ENCODE assay signal across 16 cellular contexts in genomic region chr7:147197006-147197405, GRCh38.
DNase-seq lines count a peak whose midpoint lies in the region; ATAC-seq, FAIRE-seq and TF ChIP-seq lines count a peak whose summit lies in the region.
"Had no signal": no experiment of that assay in that cellular context is flagged by ENCODE, and none has a peak within 500 bp of the region (broad histone marks: within the 10 kb centered on the region; RNA-seq: fewer than 3 reads in every experiment).

No MANE protein-coding gene starts in this region.

- no peak overlapping the region for H3K27ac Mint-ChIP-seq in osteocyte (ENCODE audit: unreplicated experiment)
- H3K27ac Mint-ChIP-seq: progenitor cell of endocrine pancreas had no signal

- peak; percentile 79 for ATAC-seq in HepG2
- no peak for ATAC-seq in right lobe of liver
- no peak for ATAC-seq in HG02852 (IDR thresholded peaks at IDR 0.05; ENCODE audit: unreplicated experiment)
- ATAC-seq: activated CD4-positive, CD25-positive, alpha-beta regulatory T cell treated with anti-CD3 and anti-CD28 coated beads, Interleukin-2, amount 50 U/mL, for 24 hours; left lobe of liver; stimulated activated naive CD8-positive, alpha-beta T cell treated with anti-CD3 and anti-CD28 coated beads, Interleukin-15, Interleukin-2, amounts not matched to agents 100 U/mL and 50 U/mL, for 24 hours had no signal

- H4K20me1 ChIP-seq in HepG2 (ENCODE audit: insufficient read depth, low read length) = no peaks in the 10 kb centered on the region

- no peak overlapping the region for H3K4me3 Mint-ChIP-seq in osteocyte (ENCODE audit: unreplicated experiment)

- H3K36me3 ChIP-seq in HepG2 (replicated peaks in 1 of 2; ENCODE audit: control insufficient read depth in 1 of 2, insufficient read depth in 2 of 2, low read length in 2 of 2) (no peaks in the 10 kb centered on the region), right lobe of liver (no peaks in the 10 kb centered on the region), kidney (ENCODE audit: control insufficient read depth in 1 of 2, insufficient read depth in 2 of 2, low read length in 2 of 2) (no peaks in the 10 kb centered on the region)

- peak overlapping the region; percentile 47 for H3K4me2 ChIP-seq in HepG2 (ENCODE audit: low read depth, low read length)

- H3K4me3 ChIP-seq in HepG2 (replicated peaks in 1 of 3; ENCODE audit: insufficient read depth in 1 of 3, low read depth in 2 of 3, low read length in 3 of 3) (peak overlapping the region; percentile 40 to 57 (median 42); a peak in 5 of 6 replicates), right lobe of liver (no peak overlapping the region), kidney (ENCODE audit: low read length in 2 of 2) (no peak overlapping the region)

- H3K27me3 ChIP-seq in HepG2 (ENCODE audit: control insufficient read depth in 1 of 2, insufficient read depth in 2 of 2, low read length in 2 of 2) = no peaks in the 10 kb centered on the region
- H3K27me3 ChIP-seq in right lobe of liver = no peaks in the 10 kb centered on the region

- no peak for FAIRE-seq in HepG2 (lab: Jason Lieb, UNC)
- FAIRE-seq in kidney (lab: Jason Lieb, UNC) = no peak
- FAIRE-seq: endometrium, GM18507 had no signal

- TF ChIP-seq CTCF in HepG2 (CRISPR knock-in tag; IDR thresholded peaks at IDR 0.05) = no peak
- TF ChIP-seq CTCF in right lobe of liver (IDR thresholded peaks at IDR 0.05) = no peak
- TF ChIP-seq CTCF in kidney (IDR thresholded peaks at IDR 0.05; ENCODE audit: borderline replicate concordance, extremely low read depth, insufficient read depth) = no peak
- TF ChIP-seq CTCF in osteocyte (IDR thresholded peaks at IDR 0.05) = no peak

- no peak for TF ChIP-seq POLR2A in HepG2 (IDR thresholded peaks at IDR 0.05; ENCODE audit: insufficient read depth in 1 of 2, low read depth in 2 of 2, low read length in 2 of 2)
- no peak for TF ChIP-seq POLR2A in right lobe of liver (IDR thresholded peaks at IDR 0.05)

- no peaks in the 10 kb centered on the region for H3K36me3 Mint-ChIP-seq in osteocyte (ENCODE audit: unreplicated experiment)

- no peaks in the 10 kb centered on the region for H3K79me2 ChIP-seq in HepG2 (ENCODE audit: insufficient read depth, low read length)

- no TSS peak for BruUV-seq in HepG2 (replicated peaks; lab: Mats Ljungman, UMichigan)

- in situ Hi-C loops in HepG2 (cut with HindIII; ENCODE audit: extremely low pct_ligation_motif_present, low pct_unique_long_range_greater_than_20kb) = no loop called here

- H3K27ac ChIP-seq in HepG2 (ENCODE audit: extremely low read length, insufficient read depth, low read length) = no peak overlapping the region
- no peak overlapping the region for H3K27ac ChIP-seq in right lobe of liver
- H3K27ac ChIP-seq in kidney (ENCODE audit: low read depth in 2 of 2, low read length in 2 of 2) = no peak overlapping the region

- TF ChIP-seq RAD21 in HepG2 (CRISPR knock-in tag; IDR thresholded peaks at IDR 0.05) = no peak

- no peak overlapping the region for H3K9ac ChIP-seq in HepG2 (ENCODE audit: insufficient read depth, low read depth, low read length)
- no peak overlapping the region for H3K9ac ChIP-seq in kidney (ENCODE audit: low read length in 2 of 2)

- H3K9me3 ChIP-seq in HepG2 (ENCODE audit: low read length) (peaks cover 6% of the 10 kb centered on the region; the same call in 1 of the 2 replicates), right lobe of liver (no peaks in the 10 kb centered on the region), kidney (ENCODE audit: control insufficient read depth in 1 of 2, low read length in 2 of 2) (no peaks in the 10 kb centered on the region)

- POLR2A ChIA-PET in HepG2 (lab: Yijun Ruan, JAX) = no interaction called here

- H3K27me3 Mint-ChIP-seq in osteocyte (ENCODE audit: unreplicated experiment) = no peaks in the 10 kb centered on the region
- H3K27me3 Mint-ChIP-seq: progenitor cell of endocrine pancreas had no signal

- TF ChIP-seq EP300 in HepG2 (IDR thresholded peaks at IDR 0.05; ENCODE audit: low read depth in 2 of 2, low read length in 2 of 2) = no peak
- no peak for TF ChIP-seq EP300 in HepG2 (CRISPR knock-in tag; IDR thresholded peaks at IDR 0.05; ENCODE audit: borderline replicate concordance)

- H3K4me1 ChIP-seq in HepG2 (ENCODE audit: insufficient read depth, low read length) (no peaks in the 10 kb centered on the region), right lobe of liver (no peaks in the 10 kb centered on the region), kidney (ENCODE audit: control insufficient read depth in 1 of 2, insufficient read depth in 1 of 2, low read depth in 1 of 2, low read length in 2 of 2) (no peaks in the 10 kb centered on the region)

- intact Hi-C loops in HepG2 (cut with micrococcal nuclease; ENCODE audit: unreplicated experiment) = no loop called here
- intact Hi-C loops in right lobe of liver (cut with DNase I) = no loop called here
- intact Hi-C loops in kidney (cut with DNase I) = no loop called here

- CTCF ChIA-PET in HepG2 (lab: Yijun Ruan, JAX; ENCODE audit: low intra/inter-chr PET ratio, low total read pairs) = no interaction called here

- DNase-seq in HepG2 (ENCODE audit: low spot score) (peak; percentile 7), right lobe of liver (no peak), NCI-H1436 treated with DMSO at 0.1 percent for 48 hours (lab: John Stamatoyannopoulos, UW) (peak; percentile 4), RPMI8226 (peak; percentile 25), kidney (no peak), osteocyte (ENCODE audit: extremely low spot score, unreplicated experiment) (no peak)
- DNase-seq in effector CD8-positive, alpha-beta T cell (lab: John Stamatoyannopoulos, UW) = no peak
- DNase-seq: foreskin fibroblast; Kasumi-1; stimulated activated naive CD8-positive, alpha-beta T cell treated with anti-CD3 and anti-CD28 coated beads, Interleukin-15, Interleukin-2, amounts not matched to agents 100 U/mL and 50 U/mL, for 24 hours had no signal

- H3K9me3 Mint-ChIP-seq in osteocyte (ENCODE audit: unreplicated experiment) = peaks cover 4% of the 10 kb centered on the region

- H3K4me1 Mint-ChIP-seq in osteocyte (ENCODE audit: unreplicated experiment) = peaks cover 8% of the 10 kb centered on the region

- WGBS in HepG2 (ENCODE audit: low lambda C conversion rate) = 5% methylated on average over 7 of the region's 7 CpGs
- WGBS in right lobe of liver (ENCODE audit: insufficient coverage, low coverage, low lambda C conversion rate, missing lambda C conversion rate) = 70% methylated on average over 7 of the region's 7 CpGs

- H2AFZ ChIP-seq in HepG2 (ENCODE audit: low read length) = peak overlapping the region; percentile 90

TF ChIP-seq in HepG2, 621 proteins besides CTCF, POLR2A, EP300 and RAD21:
- TF ChIP-seq NFYB (CRISPR knock-in tag; IDR thresholded peaks at IDR 0.05) (peak; percentile 62), NFYC (CRISPR knock-in tag; IDR thresholded peaks at IDR 0.05) (peak; percentile 67), SP1 (IDR thresholded peaks at IDR 0.05) (no peak), SP1 (CRISPR knock-in tag; IDR thresholded peaks at IDR 0.05) (no peak), HMGXB3 (CRISPR knock-in tag; IDR thresholded peaks at IDR 0.05; ENCODE audit: borderline replicate concordance) (peak; percentile 58; the same call in 1 of the 2 replicates)

Comparison
In these comparisons a context has a peak if more than half of its experiments do, and no peak if none do; other contexts are left out.
1. DNase-seq: peak in HepG2 (single experiment), NCI-H1436 treated with DMSO at 0.1 percent for 48 hours (single experiment) and RPMI8226 (single experiment); none in right lobe of liver (0 of 3), kidney (single experiment), osteocyte (single experiment) and effector CD8-positive, alpha-beta T cell (single experiment).
2. H3K4me3 ChIP-seq: peak in HepG2 (3 of 3); none in right lobe of liver (0 of 3) and kidney (0 of 2).